Comparison of ENCODE assay signal across 14 cellular contexts in genomic region chr5:145068696-145069095, GRCh38.
A peak's percentile ranks its signal among the peaks of the same experiment; 100 is the strongest.
DNase-seq lines count a peak whose midpoint lies in the region; FAIRE-seq and TF ChIP-seq lines count a peak whose summit lies in the region.
"Had no signal": no experiment of that assay in that cellular context is flagged by ENCODE, and none has a peak within 500 bp of the region (broad histone marks: within the 10 kb centered on the region; RNA-seq: fewer than 3 reads in every experiment).

No MANE protein-coding gene starts in this region.

- no peak for TF ChIP-seq EP300 in esophagus muscularis mucosa (IDR thresholded peaks at IDR 0.05)

- H3K27ac ChIP-seq in breast epithelium: no peak overlapping the region
- no peak overlapping the region for H3K27ac ChIP-seq in adrenal gland
- no peak overlapping the region for H3K27ac ChIP-seq in esophagus muscularis mucosa (replicated peaks in 1 of 4)
- H3K27ac ChIP-seq: HL-60 had no signal

- intact Hi-C loops in breast epithelium (cut with DNase I; ENCODE audit: low total_unique reads): loop anchor here (10.0 kb wide), 1 partner anchor 1446 kb away; the partner anchor contains the start of gene GPR151
- intact Hi-C loops in adrenal gland (cut with DNase I): no loop called here
- intact Hi-C loops in esophagus muscularis mucosa (cut with DNase I): no loop called here

- no peak for TF ChIP-seq CTCF in bronchial epithelial cell (IDR thresholded peaks at IDR 0.05; ENCODE audit: insufficient read depth, low read length, severe bottlenecking)
- no peak for TF ChIP-seq CTCF in breast epithelium (IDR thresholded peaks at IDR 0.05)
- TF ChIP-seq CTCF in adrenal gland (IDR thresholded peaks at IDR 0.05): no peak
- no peak for TF ChIP-seq CTCF in esophagus muscularis mucosa (IDR thresholded peaks at IDR 0.05)

- H3K36me3 ChIP-seq in bronchial epithelial cell (ENCODE audit: control insufficient read depth, insufficient read depth, low read length) (no peaks in the 10 kb centered on the region), breast epithelium (no peaks in the 10 kb centered on the region), adrenal gland (replicated peaks in 1 of 2) (no peaks in the 10 kb centered on the region), esophagus muscularis mucosa (no peaks in the 10 kb centered on the region)

- 69 to 77% (median 73%) methylated on average over 3 of the region's 3 CpGs for WGBS in adrenal gland, 4 donors
- 78% methylated on average over 3 of the region's 3 CpGs for WGBS in esophagus muscularis mucosa

- H3K4me3 ChIP-seq in bronchial epithelial cell (ENCODE audit: low read depth, low read length) (no peak overlapping the region), breast epithelium (no peak overlapping the region), adrenal gland (no peak overlapping the region), esophagus muscularis mucosa (no peak overlapping the region)

- TF ChIP-seq POLR2A in breast epithelium (IDR thresholded peaks at IDR 0.05) (no peak), adrenal gland (IDR thresholded peaks at IDR 0.05) (no peak), esophagus muscularis mucosa (IDR thresholded peaks at IDR 0.05; ENCODE audit: low read depth) (no peak)

- no peaks in the 10 kb centered on the region for H3K9me3 ChIP-seq in breast epithelium
- H3K9me3 ChIP-seq in adrenal gland (replicated peaks in 1 of 3): no peaks in the 10 kb centered on the region
- no peaks in the 10 kb centered on the region for H3K9me3 ChIP-seq in esophagus muscularis mucosa

- DNase-seq in EL: peak; percentile 44
- DNase-seq in NCI-H1694 (lab: John Stamatoyannopoulos, UW): peak; percentile 11
- peak; percentile 4 for DNase-seq in bronchial epithelial cell (ENCODE audit: low read depth)
- peak; percentile 10 for DNase-seq in retina
- DNase-seq in breast epithelium (ENCODE audit: low spot score in 2 of 2): no peak
- no peak for DNase-seq in adrenal gland
- no peak for DNase-seq in esophagus muscularis mucosa (ENCODE audit: extremely low spot score)
- DNase-seq: Calu3; CD4-positive, alpha-beta T cell; DMS 273 treated with DMSO at 0.1 percent for 48 hours; GDM1 had no signal

- no peak for FAIRE-seq in bronchial epithelial cell (lab: Jason Lieb, UNC)
- FAIRE-seq: A204.1, GM12892 had no signal

- no peaks in the 10 kb centered on the region for H3K27me3 ChIP-seq in bronchial epithelial cell (ENCODE audit: control insufficient read depth, insufficient read depth, low read length)
- H3K27me3 ChIP-seq in breast epithelium: no peaks in the 10 kb centered on the region
- no peaks in the 10 kb centered on the region for H3K27me3 ChIP-seq in adrenal gland
- no peaks in the 10 kb centered on the region for H3K27me3 ChIP-seq in esophagus muscularis mucosa

- no peaks in the 10 kb centered on the region for H3K4me1 ChIP-seq in breast epithelium
- no peaks in the 10 kb centered on the region for H3K4me1 ChIP-seq in adrenal gland (replicated peaks in 1 of 2)
- no peaks in the 10 kb centered on the region for H3K4me1 ChIP-seq in esophagus muscularis mucosa

Comparison
In these comparisons a context has a peak if more than half of its experiments do, and no peak if none do; other contexts are left out.
1. DNase-seq: peak in EL (single experiment), NCI-H1694 (single experiment), bronchial epithelial cell (single experiment) and retina (single experiment); none in breast epithelium (0 of 2), adrenal gland (0 of 7) and esophagus muscularis mucosa (single experiment).